Comparison of ENCODE assay signal across 11 cellular contexts in genomic region chr12:57708296-57708695, GRCh38. TPM values are rescaled to one million over a fixed set of nuclear protein-coding genes. Genes with fewer than 3 reads are reported as not detected.
"Had no signal": no experiment of that assay in that cellular context is flagged by ENCODE, and none has a peak within 500 bp of the region (broad histone marks: within the 10 kb centered on the region; RNA-seq: fewer than 3 reads in every experiment).

No MANE protein-coding gene starts in this region.

- H3K9me3 Mint-ChIP-seq: GM23338, HFFc6 had no signal

- FAIRE-seq: H1, H54 had no signal

- H3K27ac ChIP-seq: GM23248 had no signal

- H3K4me1 ChIP-seq: HAP-1 had no signal

- H3K9ac ChIP-seq: GM23248 had no signal

- H2AFZ ChIP-seq: GM23248, GM23338 had no signal

- H3K4me2 ChIP-seq: GM23338 had no signal

- H3K36me3 ChIP-seq: HAP-1 had no signal

- ATAC-seq: GM23338, HCT116 had no signal

- H3K4me3 Mint-ChIP-seq: GM23338, H9, HFFc6 had no signal

- DNase-seq: GM23248, GOT3, H7, H9, HCEC 1CT, HFFc6 had no signal

- H3K4me3 ChIP-seq: GM23248, GM23338, HAP-1 had no signal

- H3K9me3 ChIP-seq: HAP-1 had no signal

- H3K4me1 Mint-ChIP-seq: GM23338, H9 had no signal

- H3K27ac Mint-ChIP-seq: GM23338, H9, HFFc6 had no signal

RNA-seq across cellular contexts. Expression of gene AGAP2, which starts 30.2 kb away (rescaled TPM):
- total RNA-seq: GM23248 had no signal
- polyA plus RNA-seq: GM23248 had no signal
